ENCODE assay signal across 14 cellular contexts in the genomic region with DNA sequence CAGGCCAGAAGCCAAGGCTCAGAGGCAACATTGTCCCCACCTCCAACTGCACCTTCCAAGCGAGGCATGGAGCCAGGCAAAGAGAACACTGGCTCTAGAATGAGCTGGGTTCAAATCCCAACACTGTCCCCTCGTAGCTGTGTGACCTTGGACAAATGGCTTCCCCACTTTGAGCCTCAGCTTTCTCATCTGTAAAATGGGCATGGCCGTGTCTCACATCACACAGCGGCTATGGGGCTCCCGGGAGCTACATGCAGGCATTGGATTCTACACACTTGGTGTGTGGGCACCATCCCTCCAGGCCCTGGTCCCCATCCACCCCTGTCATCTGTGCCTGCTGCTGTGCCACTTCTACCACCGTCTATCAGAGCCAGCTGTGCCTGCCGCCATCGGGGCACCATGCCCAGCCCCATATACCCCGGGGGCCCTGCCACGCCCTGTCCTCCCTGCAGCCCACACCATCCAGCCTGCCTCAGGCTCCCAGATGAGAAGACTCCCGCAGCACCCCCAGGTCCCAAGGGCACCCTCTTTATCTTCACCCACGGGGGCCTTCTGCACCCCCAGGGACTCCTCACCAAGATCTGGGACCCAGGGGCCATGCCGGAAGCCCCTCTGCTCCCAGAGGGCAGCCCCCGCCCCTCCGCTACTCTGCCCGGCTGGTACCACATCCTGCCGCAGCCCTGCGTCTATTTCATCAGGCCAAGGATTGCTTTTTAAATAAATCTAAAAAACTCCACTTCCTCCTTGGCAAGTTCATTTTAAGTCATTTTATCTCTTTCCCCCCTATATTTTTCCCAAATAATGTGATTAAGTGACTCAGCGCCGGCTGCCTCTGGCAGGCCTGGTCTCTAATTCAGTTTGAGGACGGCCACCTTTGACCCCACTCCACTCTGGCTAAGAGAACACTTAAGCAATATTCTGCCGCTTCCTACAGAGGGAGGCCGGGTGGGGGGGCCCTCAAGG.
DNase-seq lines count a peak whose midpoint lies in the region; ATAC-seq, FAIRE-seq and TF ChIP-seq lines count a peak whose summit lies in the region.
"Had no signal": no experiment of that assay in that cellular context is flagged by ENCODE, and none has a peak within 500 bp of the region (broad histone marks: within the 10 kb centered on the region; RNA-seq: fewer than 3 reads in every experiment).

No MANE protein-coding gene starts in this region.

- FAIRE-seq in kidney (lab: Jason Lieb, UNC) = no peak
- FAIRE-seq: TTC549 had no signal

- CTCF ChIA-PET in activated CD8-positive, alpha-beta T cell treated with anti-CD3 and anti-CD28 coated beads for 36 hours (lab: Charles Lee) = interaction anchor here (1.1 to 1.8 kb wide), 4 partner anchors 37 to 397 kb away, joined by 3 to 7 read pairs (median 4); no protein-coding TSS in a partner anchor

- peak overlapping the region; percentile 30 for H3K4me3 Mint-ChIP-seq in activated CD8-positive, alpha-beta T cell treated with anti-CD3 and anti-CD28 coated beads for 36 hours
- H3K4me3 Mint-ChIP-seq: endodermal cell had no signal

- no peaks in the 10 kb centered on the region for H3K27me3 Mint-ChIP-seq in activated CD8-positive, alpha-beta T cell treated with anti-CD3 and anti-CD28 coated beads for 36 hours

- H3K36me3 ChIP-seq in kidney (ENCODE audit: control insufficient read depth in 1 of 2, insufficient read depth in 2 of 2, low read length in 2 of 2) = no peaks in the 10 kb centered on the region

- H3K4me3 ChIP-seq in kidney (ENCODE audit: low read length in 2 of 2) = no peak overlapping the region
- H3K4me3 ChIP-seq: PC-9 had no signal

- intact Hi-C loops in activated CD8-positive, alpha-beta T cell treated with anti-CD3 and anti-CD28 coated beads for 36 hours (cut with micrococcal nuclease) = no loop called here
- intact Hi-C loops in kidney (cut with DNase I) = no loop called here

- H3K4me1 Mint-ChIP-seq in activated CD8-positive, alpha-beta T cell treated with anti-CD3 and anti-CD28 coated beads for 36 hours (ENCODE audit: low read depth) = peaks cover 33% of the 10 kb centered on the region

- H3K27ac Mint-ChIP-seq in activated CD8-positive, alpha-beta T cell treated with anti-CD3 and anti-CD28 coated beads for 36 hours = peak overlapping the region; percentile 80
- H3K27ac Mint-ChIP-seq: endodermal cell had no signal

- no peak overlapping the region for H3K9ac ChIP-seq in kidney (ENCODE audit: low read length in 2 of 2)

- ATAC-seq in activated CD8-positive, alpha-beta T cell treated with anti-CD3 and anti-CD28 coated beads for 36 hours = peak; percentile 70
- ATAC-seq in HG03108 (IDR thresholded peaks at IDR 0.05; ENCODE audit: unreplicated experiment) (no peak), HG02852 (IDR thresholded peaks at IDR 0.05; ENCODE audit: unreplicated experiment) (no peak)

- no peaks in the 10 kb centered on the region for H3K36me3 Mint-ChIP-seq in activated CD8-positive, alpha-beta T cell treated with anti-CD3 and anti-CD28 coated beads for 36 hours (ENCODE audit: low read depth)

- H3K9me3 Mint-ChIP-seq in activated CD8-positive, alpha-beta T cell treated with anti-CD3 and anti-CD28 coated beads for 36 hours = no peaks in the 10 kb centered on the region
- H3K9me3 Mint-ChIP-seq: endodermal cell had no signal

- no peak overlapping the region for H3K27ac ChIP-seq in kidney (ENCODE audit: low read depth in 2 of 2, low read length in 2 of 2)
- H3K27ac ChIP-seq: C4-2B, PC-9 had no signal

- DNase-seq in stimulated activated CD4-positive, alpha-beta T cell treated with anti-CD3 and anti-CD28 coated beads, Interleukin-15, amount 100 ng/mL, for 24 hours = peak; percentile 34
- DNase-seq in stimulated activated CD4-positive, alpha-beta T cell treated with anti-CD3 and anti-CD28 coated beads, Interleukin-2, amount 100 ng/mL, for 48 hours = no peak
- peak; percentile 70 for DNase-seq in activated CD8-positive, alpha-beta T cell treated with anti-CD3 and anti-CD28 coated beads for 36 hours
- DNase-seq in kidney (peak; percentile 66), SKM-1 treated with dmso at 0.1 percent for 144 hours (lab: John Stamatoyannopoulos, UW; ENCODE audit: unreplicated experiment) (no peak), superior temporal gyrus (ENCODE audit: extremely low spot score) (no peak)
- DNase-seq: endodermal cell, hypothalamus, NCI-H1436 treated with DMSO at 0.1 percent for 48 hours, PC-9 had no signal

- H3K9me3 ChIP-seq in kidney (ENCODE audit: control insufficient read depth in 1 of 2, low read length in 2 of 2) = no peaks in the 10 kb centered on the region

- POLR2A ChIA-PET in activated CD8-positive, alpha-beta T cell treated with anti-CD3 and anti-CD28 coated beads for 36 hours (lab: Charles Lee) = interaction anchor here (0.8 to 1.1 kb wide), 2 partner anchors 39 to 63 kb away, joined by 3 to 4 read pairs; no protein-coding TSS in a partner anchor

- no peak for TF ChIP-seq CTCF in activated CD8-positive, alpha-beta T cell treated with anti-CD3 and anti-CD28 coated beads for 36 hours (IDR thresholded peaks at IDR 0.05)
- no peak for TF ChIP-seq CTCF in kidney (IDR thresholded peaks at IDR 0.05; ENCODE audit: borderline replicate concordance, extremely low read depth, insufficient read depth)

- no peaks in the 10 kb centered on the region for H3K4me1 ChIP-seq in kidney (ENCODE audit: control insufficient read depth in 1 of 2, insufficient read depth in 1 of 2, low read depth in 1 of 2, low read length in 2 of 2)

Comparison
In these comparisons a context has a peak if more than half of its experiments do, and no peak if none do; other contexts are left out.
1. DNase-seq: peak in stimulated activated CD4-positive, alpha-beta T cell treated with anti-CD3 and anti-CD28 coated beads, Interleukin-15, amount 100 ng/mL, for 24 hours (single experiment), activated CD8-positive, alpha-beta T cell treated with anti-CD3 and anti-CD28 coated beads for 36 hours (single experiment) and kidney (single experiment); none in stimulated activated CD4-positive, alpha-beta T cell treated with anti-CD3 and anti-CD28 coated beads, Interleukin-2, amount 100 ng/mL, for 48 hours (0 of 2), SKM-1 treated with dmso at 0.1 percent for 144 hours (single experiment) and superior temporal gyrus (single experiment).